ENCODE assay signal across 1 cellular context in the genomic region with DNA sequence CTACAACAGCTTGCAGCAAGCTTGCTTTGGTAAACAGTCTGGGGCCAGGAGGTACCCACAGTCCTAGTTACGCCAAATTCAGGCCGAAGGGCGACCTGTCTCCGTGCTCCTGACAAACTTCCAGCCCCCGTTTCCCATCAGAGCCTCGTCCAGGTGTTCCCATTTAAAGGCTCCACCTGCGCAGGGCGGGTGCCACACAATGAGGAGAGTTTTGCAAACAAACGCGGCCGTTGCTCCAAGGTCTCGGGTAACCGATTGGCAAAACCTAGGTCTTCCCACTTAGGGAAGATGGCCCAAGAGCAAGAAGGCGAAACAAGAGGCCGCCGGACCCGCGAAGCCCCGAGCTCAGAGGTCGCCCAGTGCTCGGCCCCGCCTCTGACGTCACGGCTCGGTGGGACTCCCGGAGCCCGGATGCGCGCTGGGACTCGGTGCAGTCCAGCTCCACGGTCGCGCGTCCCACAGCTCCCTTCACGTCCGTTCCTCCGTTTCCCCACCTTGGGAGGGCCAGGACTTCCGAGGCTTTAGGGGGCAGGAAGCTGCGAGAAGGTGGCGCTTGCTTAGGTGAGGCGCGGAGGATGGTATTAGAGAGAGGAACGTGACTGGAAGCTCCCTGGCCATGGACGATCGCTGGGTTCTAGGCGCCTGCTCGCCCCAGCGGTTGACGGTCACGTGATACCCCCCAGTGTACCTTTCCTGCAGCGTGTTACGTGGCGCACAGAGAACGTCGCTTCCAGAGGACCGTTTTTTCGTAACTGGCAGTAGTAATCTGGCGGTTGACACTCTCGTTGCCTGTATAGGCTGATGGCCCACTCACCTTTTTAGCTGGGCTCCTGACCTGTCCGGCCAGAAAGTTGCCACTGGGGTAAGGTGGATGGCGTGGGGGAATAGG.
TF ChIP-seq lines count a peak whose summit lies in the region.

No MANE protein-coding gene starts in this region.

TF ChIP-seq in HepG2, 621 proteins besides CTCF, POLR2A, EP300 and RAD21 (continued from another document and continues in another):
- TF ChIP-seq ZNF383 (CRISPR knock-in tag; IDR thresholded peaks at IDR 0.05; ENCODE audit: borderline replicate concordance) = no peak
- TF ChIP-seq ZFAT (CRISPR knock-in tag; conservative IDR thresholded peaks at IDR 0.05) = no peak
- TF ChIP-seq ZNF672 (CRISPR knock-in tag; IDR thresholded peaks at IDR 0.05) = no peak
- TF ChIP-seq, protein P1, sequence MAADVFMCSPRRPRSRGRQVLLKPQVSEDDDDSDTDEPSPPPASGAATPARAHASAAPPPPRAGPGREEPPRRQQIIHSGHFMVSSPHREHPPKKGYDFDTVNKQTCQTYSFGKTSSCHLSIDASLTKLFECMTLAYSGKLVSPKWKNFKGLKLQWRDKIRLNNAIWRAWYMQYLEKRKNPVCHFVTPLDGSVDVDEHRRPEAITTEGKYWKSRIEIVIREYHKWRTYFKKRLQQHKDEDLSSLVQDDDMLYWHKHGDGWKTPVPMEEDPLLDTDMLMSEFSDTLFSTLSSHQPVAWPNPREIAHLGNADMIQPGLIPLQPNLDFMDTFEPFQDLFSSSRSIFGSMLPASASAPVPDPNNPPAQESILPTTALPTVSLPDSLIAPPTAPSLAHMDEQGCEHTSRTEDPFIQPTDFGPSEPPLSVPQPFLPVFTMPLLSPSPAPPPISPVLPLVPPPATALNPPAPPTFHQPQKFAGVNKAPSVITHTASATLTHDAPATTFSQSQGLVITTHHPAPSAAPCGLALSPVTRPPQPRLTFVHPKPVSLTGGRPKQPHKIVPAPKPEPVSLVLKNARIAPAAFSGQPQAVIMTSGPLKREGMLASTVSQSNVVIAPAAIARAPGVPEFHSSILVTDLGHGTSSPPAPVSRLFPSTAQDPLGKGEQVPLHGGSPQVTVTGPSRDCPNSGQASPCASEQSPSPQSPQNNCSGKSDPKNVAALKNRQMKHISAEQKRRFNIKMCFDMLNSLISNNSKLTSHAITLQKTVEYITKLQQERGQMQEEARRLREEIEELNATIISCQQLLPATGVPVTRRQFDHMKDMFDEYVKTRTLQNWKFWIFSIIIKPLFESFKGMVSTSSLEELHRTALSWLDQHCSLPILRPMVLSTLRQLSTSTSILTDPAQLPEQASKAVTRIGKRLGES (CRISPR knock-in tag; IDR thresholded peaks at IDR 0.05; ENCODE audit: borderline replicate concordance) = no peak
- TF ChIP-seq ZNF12 (CRISPR knock-in tag; IDR thresholded peaks at IDR 0.05) = no peak
- TF ChIP-seq DMAP1 (CRISPR knock-in tag; IDR thresholded peaks at IDR 0.05) = peak; percentile 90; the same call in 1 of the 2 replicates
- TF ChIP-seq GZF1 (CRISPR knock-in tag; IDR thresholded peaks at IDR 0.05) = no peak
- no peak for TF ChIP-seq TOE1 (CRISPR knock-in tag; IDR thresholded peaks at IDR 0.05)
- peak; percentile 72 for TF ChIP-seq GABPB1 (CRISPR knock-in tag; IDR thresholded peaks at IDR 0.05)
- TF ChIP-seq ZNF234 (CRISPR knock-in tag; conservative IDR thresholded peaks at IDR 0.05) = no peak
- TF ChIP-seq RELA (CRISPR knock-in tag; IDR thresholded peaks at IDR 0.05) = no peak
- no peak for TF ChIP-seq GPN1 (CRISPR knock-in tag; IDR thresholded peaks at IDR 0.05; ENCODE audit: borderline replicate concordance)
- no peak for TF ChIP-seq CEBPB (IDR thresholded peaks at IDR 0.05; ENCODE audit: borderline replicate concordance, low read depth, low read length)
- TF ChIP-seq RBFOX2 (IDR thresholded peaks at IDR 0.05; ENCODE audit: low read depth, low read length) = peak; percentile 95
- no peak for TF ChIP-seq SKI (IDR thresholded peaks at IDR 0.05; ENCODE audit: partially characterized antibody)
- no peak for TF ChIP-seq FLYWCH1 (CRISPR knock-in tag; IDR thresholded peaks at IDR 0.05)
- TF ChIP-seq, protein P2, sequence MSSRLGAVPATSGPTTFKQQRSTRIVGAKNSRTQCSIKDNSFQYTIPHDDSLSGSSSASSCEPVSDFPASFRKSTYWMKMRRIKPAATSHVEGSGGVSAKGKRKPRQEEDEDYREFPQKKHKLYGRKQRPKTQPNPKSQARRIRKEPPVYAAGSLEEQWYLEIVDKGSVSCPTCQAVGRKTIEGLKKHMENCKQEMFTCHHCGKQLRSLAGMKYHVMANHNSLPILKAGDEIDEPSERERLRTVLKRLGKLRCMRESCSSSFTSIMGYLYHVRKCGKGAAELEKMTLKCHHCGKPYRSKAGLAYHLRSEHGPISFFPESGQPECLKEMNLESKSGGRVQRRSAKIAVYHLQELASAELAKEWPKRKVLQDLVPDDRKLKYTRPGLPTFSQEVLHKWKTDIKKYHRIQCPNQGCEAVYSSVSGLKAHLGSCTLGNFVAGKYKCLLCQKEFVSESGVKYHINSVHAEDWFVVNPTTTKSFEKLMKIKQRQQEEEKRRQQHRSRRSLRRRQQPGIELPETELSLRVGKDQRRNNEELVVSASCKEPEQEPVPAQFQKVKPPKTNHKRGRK (CRISPR knock-in tag; IDR thresholded peaks at IDR 0.05) = no peak
- TF ChIP-seq ZNF550 (CRISPR knock-in tag; IDR thresholded peaks at IDR 0.05; ENCODE audit: borderline replicate concordance) = no peak
- TF ChIP-seq HES4 (CRISPR knock-in tag; IDR thresholded peaks at IDR 0.05; ENCODE audit: borderline replicate concordance) = peak; percentile 87
- no peak for TF ChIP-seq HOXD1 (CRISPR knock-in tag; IDR thresholded peaks at IDR 0.05)
- no peak for TF ChIP-seq RNF2 (conservative IDR thresholded peaks at IDR 0.05; ENCODE audit: low read depth)
- no peak for TF ChIP-seq NAIF1 (CRISPR knock-in tag; IDR thresholded peaks at IDR 0.05; ENCODE audit: borderline replicate concordance)
- TF ChIP-seq ZNF772 (CRISPR knock-in tag; IDR thresholded peaks at IDR 0.05) = peak; percentile 69; the same call in 1 of the 2 replicates
- TF ChIP-seq ZNF629 (CRISPR knock-in tag; conservative IDR thresholded peaks at IDR 0.05) = no peak
- 0 out of 2 replicates have a peak, but pooled peaks have one; percentile 11 for TF ChIP-seq NFYC (CRISPR knock-in tag; IDR thresholded peaks at IDR 0.05)
- TF ChIP-seq, protein P3, sequence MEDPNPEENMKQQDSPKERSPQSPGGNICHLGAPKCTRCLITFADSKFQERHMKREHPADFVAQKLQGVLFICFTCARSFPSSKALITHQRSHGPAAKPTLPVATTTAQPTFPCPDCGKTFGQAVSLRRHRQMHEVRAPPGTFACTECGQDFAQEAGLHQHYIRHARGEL (CRISPR knock-in tag; IDR thresholded peaks at IDR 0.05) = no peak; the same call in 1 of the 2 replicates
- TF ChIP-seq ZSCAN21 (CRISPR knock-in tag; IDR thresholded peaks at IDR 0.05; ENCODE audit: borderline replicate concordance) = peak; percentile 80
- TF ChIP-seq TRIM24 (CRISPR knock-in tag; IDR thresholded peaks at IDR 0.05) = no peak
- peak; percentile 53; the same call in 1 of the 2 replicates for TF ChIP-seq KMT2A (CRISPR knock-in tag; IDR thresholded peaks at IDR 0.05)
- peak; percentile 57 for TF ChIP-seq YEATS2 (CRISPR knock-in tag; IDR thresholded peaks at IDR 0.05; ENCODE audit: borderline replicate concordance)
- no peak; the same call in 1 of the 2 replicates for TF ChIP-seq ZFP90 (CRISPR knock-in tag; IDR thresholded peaks at IDR 0.05; ENCODE audit: borderline replicate concordance)
- peak; percentile 24; the same call in 1 of the 2 replicates for TF ChIP-seq ZNF264 (CRISPR knock-in tag; IDR thresholded peaks at IDR 0.05)
- TF ChIP-seq, protein P4, sequence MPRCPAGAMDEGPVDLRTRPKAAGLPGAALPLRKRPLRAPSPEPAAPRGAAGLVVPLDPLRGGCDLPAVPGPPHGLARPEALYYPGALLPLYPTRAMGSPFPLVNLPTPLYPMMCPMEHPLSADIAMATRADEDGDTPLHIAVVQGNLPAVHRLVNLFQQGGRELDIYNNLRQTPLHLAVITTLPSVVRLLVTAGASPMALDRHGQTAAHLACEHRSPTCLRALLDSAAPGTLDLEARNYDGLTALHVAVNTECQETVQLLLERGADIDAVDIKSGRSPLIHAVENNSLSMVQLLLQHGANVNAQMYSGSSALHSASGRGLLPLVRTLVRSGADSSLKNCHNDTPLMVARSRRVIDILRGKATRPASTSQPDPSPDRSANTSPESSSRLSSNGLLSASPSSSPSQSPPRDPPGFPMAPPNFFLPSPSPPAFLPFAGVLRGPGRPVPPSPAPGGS (CRISPR knock-in tag; IDR thresholded peaks at IDR 0.05) = no peak
- TF ChIP-seq, protein P5, sequence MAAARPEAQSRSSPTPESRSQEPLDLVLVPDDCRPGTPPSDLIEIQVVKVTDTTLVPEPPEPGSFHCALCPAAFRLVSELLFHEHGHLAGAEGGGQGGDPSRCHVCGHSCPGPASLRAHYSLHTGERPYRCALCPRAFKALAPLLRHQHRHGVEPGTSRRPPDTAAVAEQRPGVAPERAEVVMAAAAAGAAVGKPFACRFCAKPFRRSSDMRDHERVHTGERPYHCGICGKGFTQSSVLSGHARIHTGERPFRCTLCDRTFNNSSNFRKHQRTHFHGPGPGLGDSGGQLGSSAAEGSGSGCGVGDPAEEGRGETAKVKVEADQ (CRISPR knock-in tag; IDR thresholded peaks at IDR 0.05; ENCODE audit: borderline replicate concordance) = 0 out of 2 replicates have a peak, but pooled peaks have one; percentile 23
- no peak for TF ChIP-seq CBX1 (IDR thresholded peaks at IDR 0.05; ENCODE audit: low read depth)
- TF ChIP-seq PTBP1 (IDR thresholded peaks at IDR 0.05; ENCODE audit: low read depth, low read length, poor library complexity, severe bottlenecking) = no peak
- TF ChIP-seq MBD4 (IDR thresholded peaks at IDR 0.05; ENCODE audit: borderline replicate concordance, low read length) = no peak
- TF ChIP-seq ZNF331 (CRISPR knock-in tag; IDR thresholded peaks at IDR 0.05) = no peak; the same call in 1 of the 2 replicates
- no peak for TF ChIP-seq SATB2 (CRISPR knock-in tag; IDR thresholded peaks at IDR 0.05)
- TF ChIP-seq GATAD2A (CRISPR knock-in tag; IDR thresholded peaks at IDR 0.05) = peak; percentile 49
- peak; percentile 75 for TF ChIP-seq SAP130 (CRISPR knock-in tag; IDR thresholded peaks at IDR 0.05; ENCODE audit: low read depth)
- TF ChIP-seq, protein P6, sequence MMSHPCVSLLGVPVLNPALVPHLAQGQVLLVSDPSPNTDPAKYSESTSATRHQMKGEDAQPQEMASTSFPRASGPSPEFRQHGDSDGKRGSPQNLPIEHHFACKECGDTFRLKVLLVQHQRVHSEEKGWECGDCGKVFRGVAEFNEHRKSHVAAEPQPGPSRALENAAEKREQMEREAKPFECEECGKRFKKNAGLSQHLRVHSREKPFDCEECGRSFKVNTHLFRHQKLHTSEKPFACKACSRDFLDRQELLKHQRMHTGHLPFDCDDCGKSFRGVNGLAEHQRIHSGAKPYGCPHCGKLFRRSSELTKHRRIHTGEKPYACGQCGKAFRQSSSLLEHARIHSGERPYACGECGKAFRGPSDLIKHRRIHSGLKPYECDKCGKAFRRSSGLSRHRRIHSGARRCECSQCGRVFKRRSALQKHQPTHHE (CRISPR knock-in tag; IDR thresholded peaks at IDR 0.05; ENCODE audit: borderline replicate concordance) = no peak
- TF ChIP-seq MTF1 (CRISPR knock-in tag; IDR thresholded peaks at IDR 0.05) = no peak
- peak; percentile 40; the same call in 1 of the 2 replicates for TF ChIP-seq ZNF777 (CRISPR knock-in tag; IDR thresholded peaks at IDR 0.05)
- TF ChIP-seq FOSL2 (CRISPR knock-in tag; IDR thresholded peaks at IDR 0.05) = peak; percentile 28
- TF ChIP-seq, protein P7, sequence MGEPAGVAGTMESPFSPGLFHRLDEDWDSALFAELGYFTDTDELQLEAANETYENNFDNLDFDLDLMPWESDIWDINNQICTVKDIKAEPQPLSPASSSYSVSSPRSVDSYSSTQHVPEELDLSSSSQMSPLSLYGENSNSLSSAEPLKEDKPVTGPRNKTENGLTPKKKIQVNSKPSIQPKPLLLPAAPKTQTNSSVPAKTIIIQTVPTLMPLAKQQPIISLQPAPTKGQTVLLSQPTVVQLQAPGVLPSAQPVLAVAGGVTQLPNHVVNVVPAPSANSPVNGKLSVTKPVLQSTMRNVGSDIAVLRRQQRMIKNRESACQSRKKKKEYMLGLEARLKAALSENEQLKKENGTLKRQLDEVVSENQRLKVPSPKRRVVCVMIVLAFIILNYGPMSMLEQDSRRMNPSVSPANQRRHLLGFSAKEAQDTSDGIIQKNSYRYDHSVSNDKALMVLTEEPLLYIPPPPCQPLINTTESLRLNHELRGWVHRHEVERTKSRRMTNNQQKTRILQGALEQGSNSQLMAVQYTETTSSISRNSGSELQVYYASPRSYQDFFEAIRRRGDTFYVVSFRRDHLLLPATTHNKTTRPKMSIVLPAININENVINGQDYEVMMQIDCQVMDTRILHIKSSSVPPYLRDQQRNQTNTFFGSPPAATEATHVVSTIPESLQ (CRISPR knock-in tag; conservative IDR thresholded peaks at IDR 0.05) = 0 out of 2 replicates have a peak, but pooled peaks have one; percentile 56
- no peak for TF ChIP-seq CEBPG (CRISPR knock-in tag; IDR thresholded peaks at IDR 0.05)
- TF ChIP-seq TBX2 (CRISPR knock-in tag; IDR thresholded peaks at IDR 0.05; ENCODE audit: borderline replicate concordance) = peak; percentile 62
- TF ChIP-seq RARG (CRISPR knock-in tag; IDR thresholded peaks at IDR 0.05; ENCODE audit: low read depth) = no peak
- no peak for TF ChIP-seq ZKSCAN1 (IDR thresholded peaks at IDR 0.05; ENCODE audit: low read length)
- TF ChIP-seq SSRP1 (CRISPR knock-in tag; IDR thresholded peaks at IDR 0.05) = no peak
- peak; percentile 87; the same call in 1 of the 2 replicates for TF ChIP-seq ZNF788 (CRISPR knock-in tag; IDR thresholded peaks at IDR 0.05; ENCODE audit: borderline replicate concordance)
- no peak for TF ChIP-seq PHB2 (IDR thresholded peaks at IDR 0.05; ENCODE audit: partially characterized antibody)
- no peak for TF ChIP-seq ZNF674 (CRISPR knock-in tag; IDR thresholded peaks at IDR 0.05; ENCODE audit: low read depth)
- TF ChIP-seq, protein P8, sequence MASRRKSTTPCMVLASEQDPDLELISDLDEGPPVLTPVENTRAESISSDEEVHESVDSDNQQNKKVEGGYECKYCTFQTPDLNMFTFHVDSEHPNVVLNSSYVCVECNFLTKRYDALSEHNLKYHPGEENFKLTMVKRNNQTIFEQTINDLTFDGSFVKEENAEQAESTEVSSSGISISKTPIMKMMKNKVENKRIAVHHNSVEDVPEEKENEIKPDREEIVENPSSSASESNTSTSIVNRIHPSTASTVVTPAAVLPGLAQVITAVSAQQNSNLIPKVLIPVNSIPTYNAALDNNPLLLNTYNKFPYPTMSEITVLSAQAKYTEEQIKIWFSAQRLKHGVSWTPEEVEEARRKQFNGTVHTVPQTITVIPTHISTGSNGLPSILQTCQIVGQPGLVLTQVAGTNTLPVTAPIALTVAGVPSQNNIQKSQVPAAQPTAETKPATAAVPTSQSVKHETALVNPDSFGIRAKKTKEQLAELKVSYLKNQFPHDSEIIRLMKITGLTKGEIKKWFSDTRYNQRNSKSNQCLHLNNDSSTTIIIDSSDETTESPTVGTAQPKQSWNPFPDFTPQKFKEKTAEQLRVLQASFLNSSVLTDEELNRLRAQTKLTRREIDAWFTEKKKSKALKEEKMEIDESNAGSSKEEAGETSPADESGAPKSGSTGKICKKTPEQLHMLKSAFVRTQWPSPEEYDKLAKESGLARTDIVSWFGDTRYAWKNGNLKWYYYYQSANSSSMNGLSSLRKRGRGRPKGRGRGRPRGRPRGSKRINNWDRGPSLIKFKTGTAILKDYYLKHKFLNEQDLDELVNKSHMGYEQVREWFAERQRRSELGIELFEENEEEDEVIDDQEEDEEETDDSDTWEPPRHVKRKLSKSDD (CRISPR knock-in tag; IDR thresholded peaks at IDR 0.05; ENCODE audit: low read depth) = peak; percentile 69
- TF ChIP-seq ZNF569 (CRISPR knock-in tag; IDR thresholded peaks at IDR 0.05; ENCODE audit: borderline replicate concordance) = no peak
